ENCODE assay signal across 31 cellular contexts in the genomic region with DNA sequence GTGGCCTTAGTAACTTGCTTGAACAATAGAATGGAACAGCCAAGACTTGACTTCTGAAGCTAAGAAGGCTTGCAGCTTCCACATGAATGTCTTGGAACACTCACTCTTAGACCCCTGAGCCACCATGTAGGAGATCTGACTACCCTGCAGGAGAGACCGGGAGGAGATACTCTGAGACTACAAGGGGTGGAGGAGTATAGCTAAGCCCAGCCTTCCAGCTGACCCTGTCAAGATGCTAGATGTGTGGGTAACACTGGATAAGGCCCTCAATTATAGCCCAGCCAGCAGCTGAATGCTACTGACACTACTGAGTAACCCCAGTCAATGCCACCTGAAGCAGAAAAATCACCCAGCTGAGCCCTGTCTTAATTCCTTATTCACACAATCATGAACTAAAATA.
"Had no signal": no experiment of that assay in that cellular context is flagged by ENCODE, and none has a peak within 500 bp of the region (broad histone marks: within the 10 kb centered on the region; RNA-seq: fewer than 3 reads in every experiment).

No MANE protein-coding gene starts in this region.

- FAIRE-seq: TTC549 had no signal

- H3K27me3 ChIP-seq: adrenal gland, ascending aorta had no signal

- H3K36me3 ChIP-seq: adrenal gland, ascending aorta had no signal

- H3K9me3 ChIP-seq: adrenal gland, ascending aorta had no signal

- H3K4me3 ChIP-seq: adrenal gland, ascending aorta had no signal

- DNase-seq: activated B cell treated with CpG ODN at 0.5 μM for 24 hours; activated CD4-positive, alpha-beta memory T cell treated with anti-CD3 and anti-CD28 coated beads for 36 hours; activated CD4-positive, alpha-beta T cell treated with anti-CD3 and anti-CD28 coated beads for 4 hours; activated CD4-positive, alpha-beta T cell treated with anti-CD3 and anti-CD28 coated beads, Interleukin-2, amount 10 ng/mL, durations not matched to agents 24 days and 14 days; activated CD4-positive, alpha-beta T cell treated with anti-CD3 and anti-CD28 coated beads, Interleukin-2, amount 50 U/mL, for 1 hour; activated CD4-positive, alpha-beta T cell treated with anti-CD3 and anti-CD28 coated beads, Interleukin-2, amount 50 U/mL, for 4 hours; activated CD4-positive, CD25-positive, alpha-beta regulatory T cell treated with anti-CD3 and anti-CD28 coated beads, Interleukin-2, amount 50 U/mL, for 72 hours; activated CD8-positive, alpha-beta memory T cell treated with anti-CD3 and anti-CD28 coated beads, Interleukin-2, amount 50 U/mL, for 4 hours; activated CD8-positive, alpha-beta T cell treated with anti-CD3 and anti-CD28 coated beads for 36 hours; activated effector memory CD4-positive, alpha-beta T cell treated with anti-CD3 and anti-CD28 coated beads, Interleukin-2, amount 50 U/mL, for 16 hours; activated gamma-delta T cell treated with Interleukin-2 at 50 U/mL for 16 hours; activated naive CD4-positive, alpha-beta T cell; activated naive CD4-positive, alpha-beta T cell treated with anti-CD3 and anti-CD28 coated beads for 36 hours; activated naive CD4-positive, alpha-beta T cell treated with anti-CD3 and anti-CD28 coated beads, Interleukin-2, amount 50 U/mL, for 16 hours; activated naive CD8-positive, alpha-beta T cell treated with anti-CD3 and anti-CD28 coated beads for 36 hours; activated T-cell treated with anti-CD3 and anti-CD28 coated beads for 4 hours; activated T-cell treated with anti-CD3 and anti-CD28 coated beads, Interleukin-2, amount 50 U/mL, for 1 hour; activated T-cell treated with anti-CD3 and anti-CD28 coated beads, Interleukin-2, amount 50 U/mL, for 4 hours; activated T-cell treated with anti-CD3 and anti-CD28 coated beads, Interleukin-2, amount 50 U/mL, for 72 hours; adrenal gland; amniotic stem cell; central memory CD4-positive, alpha-beta T cell; SW 1271; T-helper 1 cell; T-helper 2 cell; T-helper 9 cell had no signal

- ATAC-seq: activated CD8-positive, alpha-beta T cell treated with anti-CD3 and anti-CD28 coated beads for 36 hours; activated naive CD4-positive, alpha-beta T cell treated with anti-CD3 and anti-CD28 coated beads, Interleukin-2, amount 50 U/mL, for 72 hours; activated T-cell treated with anti-CD3 and anti-CD28 coated beads, Interleukin-2, amount 50 U/mL, for 4 hours; activated T-cell treated with anti-CD3 and anti-CD28 coated beads, Interleukin-2, amount 50 U/mL, for 72 hours; activated T-helper 17 cell treated with anti-CD3 and anti-CD28 coated beads, Interleukin-2, amount 50 U/mL, for 72 hours had no signal

- H3K27ac ChIP-seq: adrenal gland, ascending aorta, VCaP had no signal

- H3K4me1 ChIP-seq: adrenal gland, ascending aorta had no signal
